Comparison of ENCODE assay signal across 14 cellular contexts in the genomic region with DNA sequence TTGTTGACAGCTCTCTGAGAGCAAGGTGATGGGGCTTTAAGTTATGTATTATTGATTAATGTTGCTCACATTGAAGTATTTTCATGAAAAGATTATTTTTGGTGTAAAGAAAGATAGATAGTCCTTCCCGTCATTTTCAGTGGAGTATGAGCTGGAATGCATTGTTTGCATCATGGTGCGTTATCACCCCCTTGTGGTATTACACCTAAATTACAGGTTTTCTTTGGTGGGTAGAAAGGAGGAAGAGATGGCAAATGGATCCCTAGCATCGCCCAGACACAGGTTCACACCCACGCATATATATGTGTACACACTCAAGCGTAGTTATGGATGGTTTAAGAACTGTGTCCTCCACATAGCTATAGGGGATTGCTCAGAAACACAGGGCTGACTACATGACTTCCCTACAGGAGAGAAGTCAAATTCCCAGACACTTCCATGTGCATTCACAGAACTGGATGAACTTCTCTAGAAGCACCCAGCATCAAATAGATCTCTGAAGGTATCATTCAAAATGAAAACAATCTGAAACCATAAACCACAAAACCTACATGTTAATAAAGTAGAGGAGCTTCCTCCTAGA. TPM values are rescaled to one million over a fixed set of nuclear protein-coding genes. Genes with fewer than 3 reads are reported as not detected.
A peak's percentile ranks its signal among the peaks of the same experiment; 100 is the strongest.
DNase-seq lines count a peak whose midpoint lies in the region; ATAC-seq and TF ChIP-seq lines count a peak whose summit lies in the region.
"Had no signal": no experiment of that assay in that cellular context is flagged by ENCODE, and none has a peak within 500 bp of the region (broad histone marks: within the 10 kb centered on the region; RNA-seq: fewer than 3 reads in every experiment).

No MANE protein-coding gene starts in this region.

- peaks cover 10% of the 10 kb centered on the region for H3K9me3 Mint-ChIP-seq in activated CD8-positive, alpha-beta T cell treated with anti-CD3 and anti-CD28 coated beads for 36 hours
- H3K9me3 Mint-ChIP-seq in activated CD8-positive, alpha-beta T cell treated with anti-CD3 and anti-CD28 coated beads, Interleukin-2, amount 10 ng/mL, durations not matched to agents 7 days and 5 days (ENCODE audit: insufficient read depth), result peaks cover 4% of the 10 kb centered on the region

- BruUV-seq in Panc1 (replicated peaks; lab: Mats Ljungman, UMichigan), result no TSS peak

- CTCF ChIA-PET in activated CD8-positive, alpha-beta T cell treated with anti-CD3 and anti-CD28 coated beads for 36 hours (lab: Charles Lee), result interaction anchor here (0.5 to 1.8 kb wide), 2 partner anchors 171 to 178 kb away, joined by 3 to 6 read pairs; partner anchors contain the start of gene IFI27L2
- CTCF ChIA-PET in activated CD8-positive, alpha-beta T cell treated with anti-CD3 and anti-CD28 coated beads, Interleukin-2, amount 10 ng/mL, durations not matched to agents 7 days and 5 days (lab: Charles Lee), result no interaction called here
- CTCF ChIA-PET in Panc1 (lab: Charles Lee), result no interaction called here

- 25 to 55% methylated on average over 5 of the region's 5 CpGs for WGBS in testis, 2 donors

- no peak for ATAC-seq in activated CD8-positive, alpha-beta T cell treated with anti-CD3 and anti-CD28 coated beads for 36 hours
- ATAC-seq in activated CD8-positive, alpha-beta T cell treated with anti-CD3 and anti-CD28 coated beads, Interleukin-2, amount 10 ng/mL, durations not matched to agents 7 days and 5 days, result no peak
- ATAC-seq in Panc1 (peak; percentile 60; the same call in 1 of the 2 replicates), GM21619 (IDR thresholded peaks at IDR 0.05; ENCODE audit: unreplicated experiment) (no peak)
- ATAC-seq: effector memory CD8-positive, alpha-beta T cell had no signal

- no peak for DNase-seq in activated CD8-positive, alpha-beta T cell treated with anti-CD3 and anti-CD28 coated beads for 36 hours
- DNase-seq in activated CD8-positive, alpha-beta T cell treated with anti-CD3 and anti-CD28 coated beads, Interleukin-2, amount 10 ng/mL, durations not matched to agents 7 days and 5 days, result no peak
- DNase-seq in Panc1 (ENCODE audit: low read depth, low spot score) (no peak), fibroblast of mammary gland (ENCODE audit: low read depth) (peak; percentile 36), testis (no peak), amygdala (lab: John Stamatoyannopoulos, UW) (no peak), NCI-H187 (lab: John Stamatoyannopoulos, UW) (no peak)
- DNase-seq: activated CD4-positive, CD25-positive, alpha-beta regulatory T cell; activated naive CD4-positive, alpha-beta T cell; C1 segment of cervical spinal cord; effector memory CD8-positive, alpha-beta T cell; NCI-H524 treated with DMSO at 0.1 percent for 48 hours had no signal

- no peak for TF ChIP-seq POLR2A in testis (IDR thresholded peaks at IDR 0.05)

- intact Hi-C loops in activated CD8-positive, alpha-beta T cell treated with anti-CD3 and anti-CD28 coated beads for 36 hours (cut with micrococcal nuclease), result no loop called here
- intact Hi-C loops in Panc1 (cut with micrococcal nuclease; ENCODE audit: unreplicated experiment), result loop anchor here (5.0 kb wide), 1 partner anchor 175 kb away; no protein-coding TSS in a partner anchor
- intact Hi-C loops in testis (cut with DNase I; ENCODE audit: low total_unique reads), result no loop called here

- H3K4me3 Mint-ChIP-seq in activated CD8-positive, alpha-beta T cell treated with anti-CD3 and anti-CD28 coated beads for 36 hours, result no peak overlapping the region
- H3K4me3 Mint-ChIP-seq in activated CD8-positive, alpha-beta T cell treated with anti-CD3 and anti-CD28 coated beads, Interleukin-2, amount 10 ng/mL, durations not matched to agents 7 days and 5 days, result no peak overlapping the region
- H3K4me3 Mint-ChIP-seq: effector memory CD8-positive, alpha-beta T cell had no signal

- H3K27ac ChIP-seq in Panc1 (ENCODE audit: low read length) (no peak overlapping the region), testis (no peak overlapping the region)

- no peaks in the 10 kb centered on the region for H3K36me3 Mint-ChIP-seq in activated CD8-positive, alpha-beta T cell treated with anti-CD3 and anti-CD28 coated beads for 36 hours (ENCODE audit: low read depth)
- H3K36me3 Mint-ChIP-seq in activated CD8-positive, alpha-beta T cell treated with anti-CD3 and anti-CD28 coated beads, Interleukin-2, amount 10 ng/mL, durations not matched to agents 7 days and 5 days (ENCODE audit: low read depth), result no peaks in the 10 kb centered on the region

- H3K27ac Mint-ChIP-seq in activated CD8-positive, alpha-beta T cell treated with anti-CD3 and anti-CD28 coated beads for 36 hours, result no peak overlapping the region
- H3K27ac Mint-ChIP-seq in activated CD8-positive, alpha-beta T cell treated with anti-CD3 and anti-CD28 coated beads, Interleukin-2, amount 10 ng/mL, durations not matched to agents 7 days and 5 days, result no peak overlapping the region
- H3K27ac Mint-ChIP-seq: effector memory CD8-positive, alpha-beta T cell had no signal

- H3K36me3 ChIP-seq in Panc1 (ENCODE audit: control insufficient read depth, insufficient read depth, low read length), result no peaks in the 10 kb centered on the region
- no peaks in the 10 kb centered on the region for H3K36me3 ChIP-seq in testis (ENCODE audit: low read depth, missing control alignments)

- in situ Hi-C loops in Panc1 (cut with HindIII; ENCODE audit: low pct_unique_long_range_greater_than_20kb, low sequenced_read_pairs), result no loop called here

- peaks cover 10% of the 10 kb centered on the region for H3K27me3 Mint-ChIP-seq in activated CD8-positive, alpha-beta T cell treated with anti-CD3 and anti-CD28 coated beads for 36 hours
- no peaks in the 10 kb centered on the region for H3K27me3 Mint-ChIP-seq in activated CD8-positive, alpha-beta T cell treated with anti-CD3 and anti-CD28 coated beads, Interleukin-2, amount 10 ng/mL, durations not matched to agents 7 days and 5 days (ENCODE audit: low read depth)

- no peaks in the 10 kb centered on the region for H3K4me1 Mint-ChIP-seq in activated CD8-positive, alpha-beta T cell treated with anti-CD3 and anti-CD28 coated beads for 36 hours (ENCODE audit: low read depth)
- H3K4me1 Mint-ChIP-seq in activated CD8-positive, alpha-beta T cell treated with anti-CD3 and anti-CD28 coated beads, Interleukin-2, amount 10 ng/mL, durations not matched to agents 7 days and 5 days (ENCODE audit: low read depth), result no peaks in the 10 kb centered on the region

- H3K27me3 ChIP-seq in Panc1 (ENCODE audit: control insufficient read depth, insufficient read depth, low read length) (no peaks in the 10 kb centered on the region), testis (no peaks in the 10 kb centered on the region)

- POLR2A ChIA-PET in activated CD8-positive, alpha-beta T cell treated with anti-CD3 and anti-CD28 coated beads for 36 hours (lab: Charles Lee), result no interaction called here
- POLR2A ChIA-PET in activated CD8-positive, alpha-beta T cell treated with anti-CD3 and anti-CD28 coated beads, Interleukin-2, amount 10 ng/mL, durations not matched to agents 7 days and 5 days (lab: Charles Lee), result no interaction called here
- POLR2A ChIA-PET in Panc1 (lab: Charles Lee), result no interaction called here

- H3K4me3 ChIP-seq in Panc1 (ENCODE audit: low read depth in 2 of 2, low read length in 2 of 2), result no peak overlapping the region
- H3K4me3 ChIP-seq in fibroblast of mammary gland (ENCODE audit: control insufficient read depth, low read depth, low read length), result no peak overlapping the region
- no peak overlapping the region for H3K4me3 ChIP-seq in testis

- H3K9me3 ChIP-seq in Panc1 (ENCODE audit: control insufficient read depth, insufficient read depth, low read depth, low read length) (no peaks in the 10 kb centered on the region), testis (no peaks in the 10 kb centered on the region)

- peak; percentile 52 for TF ChIP-seq CTCF in activated CD8-positive, alpha-beta T cell treated with anti-CD3 and anti-CD28 coated beads for 36 hours (IDR thresholded peaks at IDR 0.05)
- TF ChIP-seq CTCF in Panc1 (IDR thresholded peaks at IDR 0.05) (peak; percentile 64), fibroblast of mammary gland (conservative IDR thresholded peaks at IDR 0.05; ENCODE audit: control insufficient read depth, insufficient read depth, low read depth, low read length) (peak; percentile 46), testis (IDR thresholded peaks at IDR 0.05) (peak in 2 of 3 experiments; percentile 19 to 26)

- H3K4me1 ChIP-seq in Panc1 (ENCODE audit: control insufficient read depth, insufficient read depth, low read length) (no peaks in the 10 kb centered on the region), testis (no peaks in the 10 kb centered on the region)

RNA-seq across cellular contexts. Expression of gene SERPINA10, which starts 14.4 kb away (rescaled TPM):
- not detected for total RNA-seq in activated CD8-positive, alpha-beta T cell treated with anti-CD3 and anti-CD28 coated beads for 36 hours
- total RNA-seq in activated CD8-positive, alpha-beta T cell treated with anti-CD3 and anti-CD28 coated beads, Interleukin-2, amount 10 ng/mL, durations not matched to agents 7 days and 5 days, result not detected
- 0.03 TPM for total RNA-seq in Panc1 (2021; ENCODE audit: unreplicated experiment)
- polyA plus RNA-seq in Panc1 (2012; ENCODE audit: insufficient read length), result not detected
- total RNA-seq in testis, result not detected
- not detected for polyA plus RNA-seq in testis (ENCODE audit: insufficient read depth, low read depth, low replicate concordance)
- total RNA-seq: renal cortical epithelial cell had no signal

RNA-seq across cellular contexts. Expression of gene SERPINA6, which starts 15.6 kb away (rescaled TPM):
- not detected for total RNA-seq in activated CD8-positive, alpha-beta T cell treated with anti-CD3 and anti-CD28 coated beads for 36 hours
- not detected for total RNA-seq in activated CD8-positive, alpha-beta T cell treated with anti-CD3 and anti-CD28 coated beads, Interleukin-2, amount 10 ng/mL, durations not matched to agents 7 days and 5 days
- total RNA-seq in Panc1 (2021; ENCODE audit: unreplicated experiment), result not detected
- not detected for polyA plus RNA-seq in Panc1 (2012; ENCODE audit: insufficient read length)
- not detected for total RNA-seq in testis
- polyA plus RNA-seq in testis (ENCODE audit: insufficient read depth, low read depth, low replicate concordance), result 1.8 TPM

RNA-seq across cellular contexts. Expression of gene SERPINA2, which starts 59.0 kb away (rescaled TPM):
- not detected for total RNA-seq in activated CD8-positive, alpha-beta T cell treated with anti-CD3 and anti-CD28 coated beads for 36 hours
- not detected for total RNA-seq in activated CD8-positive, alpha-beta T cell treated with anti-CD3 and anti-CD28 coated beads, Interleukin-2, amount 10 ng/mL, durations not matched to agents 7 days and 5 days
- total RNA-seq in Panc1 (2021; ENCODE audit: unreplicated experiment), result not detected
- not detected for polyA plus RNA-seq in Panc1 (2012; ENCODE audit: insufficient read length)
- not detected for total RNA-seq in testis
- not detected for polyA plus RNA-seq in testis (ENCODE audit: insufficient read depth, low read depth, low replicate concordance)
